ENCODE assay signal across 10 cellular contexts in genomic region chr14:20667957-20668356, GRCh38. TPM values are rescaled to one million over a fixed set of nuclear protein-coding genes. Genes with fewer than 3 reads are reported as not detected.
A peak's percentile ranks its signal among the peaks of the same experiment; 100 is the strongest.
DNase-seq lines count a peak whose midpoint lies in the region; ATAC-seq and TF ChIP-seq lines count a peak whose summit lies in the region.
"Had no signal": no experiment of that assay in that cellular context is flagged by ENCODE, and none has a peak within 500 bp of the region (broad histone marks: within the 10 kb centered on the region; RNA-seq: fewer than 3 reads in every experiment).

No MANE protein-coding gene starts in this region.

- peaks cover 4% of the 10 kb centered on the region for H3K27me3 Mint-ChIP-seq in activated T-helper 1 cell treated with anti-CD3 and anti-CD28 coated beads, Interleukin-12 subunit alpha, Interleukin-12 subunit beta, Interleukin-2, Interleukin-4 antibody, amounts not matched to agents 30 ng/mL and 10 ng/mL and 1 ng/mL, durations not matched to agents 14 hours and 24 hours and 36 hours (ENCODE audit: insufficient read depth)

- in situ Hi-C loops in G401 (cut with HindIII; ENCODE audit: low sequenced_read_pairs) = no loop called here

- peaks cover 4% of the 10 kb centered on the region for H3K36me3 Mint-ChIP-seq in activated T-helper 1 cell treated with anti-CD3 and anti-CD28 coated beads, Interleukin-12 subunit alpha, Interleukin-12 subunit beta, Interleukin-2, Interleukin-4 antibody, amounts not matched to agents 30 ng/mL and 10 ng/mL and 1 ng/mL, durations not matched to agents 14 hours and 24 hours and 36 hours (ENCODE audit: low read depth)

- H3K4me2 ChIP-seq in hepatocyte = no peak overlapping the region

- no peak for TF ChIP-seq CTCF in hepatocyte (IDR thresholded peaks at IDR 0.05; ENCODE audit: poor library complexity)

- H3K9me3 Mint-ChIP-seq in activated T-helper 1 cell treated with anti-CD3 and anti-CD28 coated beads, Interleukin-12 subunit alpha, Interleukin-12 subunit beta, Interleukin-2, Interleukin-4 antibody, amounts not matched to agents 30 ng/mL and 10 ng/mL and 1 ng/mL, durations not matched to agents 14 hours and 24 hours and 36 hours = peaks cover 5% of the 10 kb centered on the region

- no peaks in the 10 kb centered on the region for H3K79me2 ChIP-seq in hepatocyte

- H3K4me3 Mint-ChIP-seq in activated T-helper 1 cell treated with anti-CD3 and anti-CD28 coated beads, Interleukin-12 subunit alpha, Interleukin-12 subunit beta, Interleukin-2, Interleukin-4 antibody, amounts not matched to agents 30 ng/mL and 10 ng/mL and 1 ng/mL, durations not matched to agents 14 hours and 24 hours and 36 hours = peak overlapping the region; percentile 9

- 98% methylated on average over 2 of the region's 2 CpGs for WGBS in hepatocyte (ENCODE audit: low lambda C conversion rate, missing lambda C conversion rate)

- peaks cover 10% of the 10 kb centered on the region for H3K27me3 ChIP-seq in hepatocyte

- ATAC-seq in GM18498 (IDR thresholded peaks at IDR 0.05; ENCODE audit: unreplicated experiment) (peak; percentile 76), GM19455 (IDR thresholded peaks at IDR 0.05; ENCODE audit: unreplicated experiment) (peak; percentile 74), HG03095 (IDR thresholded peaks at IDR 0.05; ENCODE audit: unreplicated experiment) (peak; percentile 72)
- ATAC-seq: left colon had no signal

- no peak overlapping the region for H2AFZ ChIP-seq in hepatocyte

- no peak overlapping the region for H3K27ac ChIP-seq in hepatocyte

- H3K36me3 ChIP-seq in hepatocyte (replicated peaks; ENCODE audit: insufficient read depth, low read depth) = no peaks in the 10 kb centered on the region

- no peak overlapping the region for H3K4me3 ChIP-seq in hepatocyte

- DNase-seq in activated T-helper 1 cell treated with anti-CD3 and anti-CD28 coated beads, Interleukin-12 subunit alpha, Interleukin-12 subunit beta, Interleukin-2, Interleukin-4 antibody, amounts not matched to agents 30 ng/mL and 10 ng/mL and 1 ng/mL, durations not matched to agents 14 hours and 24 hours and 36 hours (ENCODE audit: low spot score) = no peak
- DNase-seq in midbrain (lab: John Stamatoyannopoulos, UW) (no peak), G401 (ENCODE audit: low spot score) (no peak), hepatocyte (ENCODE audit: low spot score) (no peak), hepatic stellate cell (ENCODE audit: low spot score) (no peak)
- DNase-seq: left colon, NCI-H2081 treated with DMSO at 0.1 percent for 48 hours had no signal

- H3K9me3 ChIP-seq in hepatocyte (ENCODE audit: low read depth) = no peaks in the 10 kb centered on the region

- peak overlapping the region; percentile 65 for H3K27ac Mint-ChIP-seq in activated T-helper 1 cell treated with anti-CD3 and anti-CD28 coated beads, Interleukin-12 subunit alpha, Interleukin-12 subunit beta, Interleukin-2, Interleukin-4 antibody, amounts not matched to agents 30 ng/mL and 10 ng/mL and 1 ng/mL, durations not matched to agents 14 hours and 24 hours and 36 hours

- no peaks in the 10 kb centered on the region for H3K9me2 ChIP-seq in hepatocyte (replicated peaks; ENCODE audit: insufficient read depth)

- intact Hi-C loops in activated T-helper 1 cell treated with anti-CD3 and anti-CD28 coated beads, Interleukin-12 subunit alpha, Interleukin-12 subunit beta, Interleukin-2, Interleukin-4 antibody, amounts not matched to agents 30 ng/mL and 10 ng/mL and 1 ng/mL, durations not matched to agents 14 hours and 24 hours and 36 hours (cut with micrococcal nuclease) = loop anchor here (1.0 kb wide), 1 partner anchor 13 kb away; no protein-coding TSS in a partner anchor

- H3K4me1 Mint-ChIP-seq in activated T-helper 1 cell treated with anti-CD3 and anti-CD28 coated beads, Interleukin-12 subunit alpha, Interleukin-12 subunit beta, Interleukin-2, Interleukin-4 antibody, amounts not matched to agents 30 ng/mL and 10 ng/mL and 1 ng/mL, durations not matched to agents 14 hours and 24 hours and 36 hours (ENCODE audit: low read depth) = peaks cover 32% of the 10 kb centered on the region

- no peaks in the 10 kb centered on the region for H4K20me1 ChIP-seq in hepatocyte (ENCODE audit: insufficient read depth, poor library complexity, severe bottlenecking)

- H3K4me1 ChIP-seq in hepatocyte (ENCODE audit: insufficient read depth) = no peaks in the 10 kb centered on the region

RNA-seq across cellular contexts. Expression of gene RNASE4, which starts 16.4 kb away (rescaled TPM):
- total RNA-seq in activated T-helper 1 cell treated with anti-CD3 and anti-CD28 coated beads, Interleukin-12 subunit alpha, Interleukin-12 subunit beta, Interleukin-2, Interleukin-4 antibody, amounts not matched to agents 30 ng/mL and 10 ng/mL and 1 ng/mL, durations not matched to agents 14 hours and 24 hours and 36 hours = 0.34 and 0.39 TPM in 2 replicates
- 2.2 and 3.2 TPM in 2 replicates for total RNA-seq in G401 (2014; rRNA removed; shearing (Covaris generic))
- 76.8 and 96.2 TPM in 2 replicates for total RNA-seq in hepatocyte
- polyA plus RNA-seq in hepatocyte = 31.1 and 44.5 TPM in 2 replicates

RNA-seq across cellular contexts. Expression of gene ANG, which starts 20.6 kb away (rescaled TPM):
- 0.57 and 0.59 TPM in 2 replicates for total RNA-seq in activated T-helper 1 cell treated with anti-CD3 and anti-CD28 coated beads, Interleukin-12 subunit alpha, Interleukin-12 subunit beta, Interleukin-2, Interleukin-4 antibody, amounts not matched to agents 30 ng/mL and 10 ng/mL and 1 ng/mL, durations not matched to agents 14 hours and 24 hours and 36 hours
- 3.4 and 7.1 TPM in 2 replicates for total RNA-seq in G401 (2014; rRNA removed; shearing (Covaris generic))
- 72.6 and 79.1 TPM in 2 replicates for total RNA-seq in hepatocyte
- polyA plus RNA-seq in hepatocyte = 67.4 and 103 TPM in 2 replicates

RNA-seq across cellular contexts. Expression of gene OR6S1, which starts 26.5 kb away (rescaled TPM):
- not detected in 2 replicates for total RNA-seq in activated T-helper 1 cell treated with anti-CD3 and anti-CD28 coated beads, Interleukin-12 subunit alpha, Interleukin-12 subunit beta, Interleukin-2, Interleukin-4 antibody, amounts not matched to agents 30 ng/mL and 10 ng/mL and 1 ng/mL, durations not matched to agents 14 hours and 24 hours and 36 hours
- not detected in 2 replicates for total RNA-seq in G401 (2014; rRNA removed; shearing (Covaris generic))
- not detected in 2 replicates for total RNA-seq in hepatocyte
- polyA plus RNA-seq in hepatocyte = not detected in 2 replicates
- total RNA-seq: left colon had no signal

Comparison
In these comparisons a context has a peak if more than half of its experiments do, and no peak if none do; other contexts are left out.
1. RNA of gene RNASE4, which starts 16.4 kb away (total RNA-seq): 76.8 to 96.2 TPM in hepatocyte; 2.2 to 3.2 TPM in G401 and 0.34 to 0.39 TPM in activated T-helper 1 cell treated with anti-CD3 and anti-CD28 coated beads, Interleukin-12 subunit alpha, Interleukin-12 subunit beta, Interleukin-2, Interleukin-4 antibody, amounts not matched to agents 30 ng/mL and 10 ng/mL and 1 ng/mL, durations not matched to agents 14 hours and 24 hours and 36 hours; every median in the first group is over 10 times any median in the second.
2. Peak in every context shown above with its lines, with median percentiles within 50 percentile points of each other: ATAC-seq.